13 cellular contexts compared by ENCODE assay signal in the genomic region with DNA sequence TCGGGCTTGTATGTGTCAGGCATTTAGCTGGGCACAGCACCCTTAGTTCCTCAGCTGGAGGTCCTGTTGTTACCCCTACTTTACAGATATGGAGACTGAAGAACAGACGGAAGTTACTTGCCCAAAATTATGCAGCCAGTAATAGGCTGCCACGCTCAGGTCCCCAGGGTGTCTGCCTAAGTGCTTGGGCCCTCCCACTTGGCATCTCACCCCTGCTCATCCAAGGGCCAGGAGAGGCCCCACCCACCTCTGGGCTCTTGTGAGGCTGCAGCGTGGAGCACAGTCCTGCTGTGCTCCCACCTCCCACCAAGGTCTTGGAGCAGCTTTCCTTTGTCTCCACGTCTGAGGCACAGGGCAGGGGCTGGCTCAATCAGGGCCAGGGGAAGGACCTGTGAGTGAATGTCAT.
DNase-seq lines count a peak whose midpoint lies in the region; ATAC-seq lines count a peak whose summit lies in the region.
"Had no signal": no experiment of that assay in that cellular context is flagged by ENCODE, and none has a peak within 500 bp of the region (broad histone marks: within the 10 kb centered on the region; RNA-seq: fewer than 3 reads in every experiment).

No MANE protein-coding gene starts in this region.

- ATAC-seq in left cardiac atrium (peak; percentile 42 to 57), right cardiac atrium (no peak)

- H3K9me3 ChIP-seq in right cardiac atrium (ENCODE audit: control insufficient read depth, low read length), result no peaks in the 10 kb centered on the region
- H3K9me3 ChIP-seq: upper lobe of left lung had no signal

- 58% methylated on average over 5 of the region's 5 CpGs for WGBS in right cardiac atrium

- intact Hi-C loops in left cardiac atrium (cut with DNase I) (no loop called here), cardiac septum (cut with DNase I) (no loop called here), right cardiac atrium (cut with DNase I) (no loop called here)

- no peaks in the 10 kb centered on the region for H3K4me1 ChIP-seq in right cardiac atrium (ENCODE audit: control insufficient read depth, insufficient read depth, low read length)
- H3K4me1 ChIP-seq: upper lobe of left lung had no signal

- DNase-seq in left cardiac atrium (no peak), cardiac septum (ENCODE audit: low spot score) (no peak), NCI-H345 treated with DMSO at 0.1 percent for 48 hours (lab: John Stamatoyannopoulos, UW; ENCODE audit: unreplicated experiment) (peak; percentile 40), right cardiac atrium (peak in 2 of 3 donors; percentile 46 to 70), ureter (ENCODE audit: low spot score) (peak; percentile 20), NCI-H187 treated with DMSO at 0.1 percent for 48 hours (lab: John Stamatoyannopoulos, UW) (no peak), medulla oblongata (ENCODE audit: extremely low spot score) (no peak)
- DNase-seq in activated CD4-positive, CD25-positive, alpha-beta regulatory T cell (lab: John Stamatoyannopoulos, UW), result no peak
- DNase-seq: anterior cingulate cortex; DMS53; NCI-H187; stimulated activated CD4-positive, alpha-beta T cell treated with anti-CD3 and anti-CD28 coated beads, Interleukin-4, amount 100 ng/mL, for 1 hour; upper lobe of left lung had no signal

- no peak overlapping the region for H3K27ac ChIP-seq in right cardiac atrium (ENCODE audit: low read length)
- H3K27ac ChIP-seq: upper lobe of left lung had no signal

- H3K4me3 ChIP-seq in right cardiac atrium (ENCODE audit: low read length), result no peak overlapping the region
- H3K4me3 ChIP-seq: upper lobe of left lung had no signal

- H3K27me3 ChIP-seq in right cardiac atrium (ENCODE audit: control insufficient read depth, insufficient read depth), result no peaks in the 10 kb centered on the region
- H3K27me3 ChIP-seq: upper lobe of left lung had no signal

Comparison
In these comparisons a context has a peak if more than half of its experiments do, and no peak if none do; other contexts are left out.
1. ATAC-seq: peak in left cardiac atrium (2 of 2); none in right cardiac atrium (0 of 2).
2. DNase-seq: peak in NCI-H345 treated with DMSO at 0.1 percent for 48 hours (single experiment), right cardiac atrium (2 of 3) and ureter (single experiment); none in left cardiac atrium (single experiment), cardiac septum (single experiment), NCI-H187 treated with DMSO at 0.1 percent for 48 hours (single experiment), medulla oblongata (single experiment) and activated CD4-positive, CD25-positive, alpha-beta regulatory T cell (0 of 4).